In the genomic region with DNA sequence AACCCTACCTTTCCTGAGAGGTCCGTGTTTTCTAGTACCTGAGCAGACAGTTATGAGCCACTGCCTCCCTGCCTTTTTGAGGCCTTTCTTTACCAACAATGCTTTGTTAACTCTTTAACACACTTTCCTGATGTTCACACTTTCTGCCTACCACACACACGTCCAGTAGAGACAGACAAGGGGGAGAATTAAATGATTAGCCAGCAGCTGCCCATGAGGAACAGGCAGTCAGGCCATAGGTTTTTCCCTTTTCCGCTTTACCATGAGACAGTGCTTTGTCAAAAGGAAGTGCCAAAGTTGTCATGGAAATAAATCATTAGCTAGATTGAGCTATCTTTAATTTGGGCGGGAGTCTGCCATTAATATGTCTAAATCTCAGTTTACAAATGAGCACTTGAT, we compare ENCODE assay signal across 15 cellular contexts.
DNase-seq lines count a peak whose midpoint lies in the region; ATAC-seq lines count a peak whose summit lies in the region.
"Had no signal": no experiment of that assay in that cellular context is flagged by ENCODE, and none has a peak within 500 bp of the region (broad histone marks: within the 10 kb centered on the region; RNA-seq: fewer than 3 reads in every experiment).

No MANE protein-coding gene starts in this region.

- H3K27me3 Mint-ChIP-seq in activated T-cell treated with anti-CD3 and anti-CD28 coated beads, Interleukin-2, amount 50 U/mL, for 4 hours (ENCODE audit: low read depth): no peaks in the 10 kb centered on the region
- no peaks in the 10 kb centered on the region for H3K27me3 Mint-ChIP-seq in stimulated activated naive CD8-positive, alpha-beta T cell treated with anti-CD3 and anti-CD28 coated beads, Interleukin-15, amount 100 ng/mL, for 72 hours

- peak overlapping the region; percentile 61 for H3K4me3 Mint-ChIP-seq in activated T-cell treated with anti-CD3 and anti-CD28 coated beads, Interleukin-2, amount 50 U/mL, for 4 hours
- peak overlapping the region; percentile 79 to 82 for H3K4me3 Mint-ChIP-seq in stimulated activated naive CD8-positive, alpha-beta T cell treated with anti-CD3 and anti-CD28 coated beads, Interleukin-15, amount 100 ng/mL, for 72 hours

- H3K4me1 Mint-ChIP-seq in activated T-cell treated with anti-CD3 and anti-CD28 coated beads, Interleukin-2, amount 50 U/mL, for 4 hours (ENCODE audit: low read depth): peaks cover 73% of the 10 kb centered on the region
- peaks cover 96% of the 10 kb centered on the region for H3K4me1 Mint-ChIP-seq in stimulated activated naive CD8-positive, alpha-beta T cell treated with anti-CD3 and anti-CD28 coated beads, Interleukin-15, amount 100 ng/mL, for 72 hours

- peaks cover 5% of the 10 kb centered on the region for H3K36me3 Mint-ChIP-seq in activated T-cell treated with anti-CD3 and anti-CD28 coated beads, Interleukin-2, amount 50 U/mL, for 4 hours (ENCODE audit: insufficient read depth)
- peaks cover 7 to 9% of the 10 kb centered on the region in 2 donors for H3K36me3 Mint-ChIP-seq in activated naive CD4-positive, alpha-beta T cell treated with anti-CD3 and anti-CD28 coated beads, Interleukin-2, amount 50 U/mL, for 72 hours

- ATAC-seq in activated T-cell treated with anti-CD3 and anti-CD28 coated beads, Interleukin-2, amount 50 U/mL, for 4 hours: no peak
- no peak for ATAC-seq in activated naive CD4-positive, alpha-beta T cell treated with anti-CD3 and anti-CD28 coated beads, Interleukin-2, amount 50 U/mL, for 72 hours
- ATAC-seq in stimulated activated naive CD8-positive, alpha-beta T cell treated with anti-CD3 and anti-CD28 coated beads, Interleukin-15, amount 100 ng/mL, for 72 hours: no peak
- no peak for ATAC-seq in GM21786 (IDR thresholded peaks at IDR 0.05; ENCODE audit: unreplicated experiment)
- no peak for ATAC-seq in GM21619 (IDR thresholded peaks at IDR 0.05; ENCODE audit: unreplicated experiment)

- no peaks in the 10 kb centered on the region for H3K9me3 Mint-ChIP-seq in activated T-cell treated with anti-CD3 and anti-CD28 coated beads, Interleukin-2, amount 50 U/mL, for 4 hours
- H3K9me3 Mint-ChIP-seq in activated naive CD4-positive, alpha-beta T cell treated with anti-CD3 and anti-CD28 coated beads, Interleukin-2, amount 50 U/mL, for 72 hours: peaks cover 0 to 1% of the 10 kb centered on the region in 2 donors
- H3K9me3 Mint-ChIP-seq in stimulated activated naive CD8-positive, alpha-beta T cell treated with anti-CD3 and anti-CD28 coated beads, Interleukin-15, amount 100 ng/mL, for 72 hours: no peaks in the 10 kb centered on the region

- DNase-seq in activated T-cell treated with anti-CD3 and anti-CD28 coated beads, Interleukin-2, amount 50 U/mL, for 4 hours: no peak
- no peak for DNase-seq in activated T-cell treated with anti-CD3 and anti-CD28 coated beads, Interleukin-2, amount 50 U/mL, for 48 hours
- no peak for DNase-seq in activated naive CD4-positive, alpha-beta T cell treated with anti-CD3 and anti-CD28 coated beads, Interleukin-2, amount 50 U/mL, for 72 hours (ENCODE audit: low spot score in 2 of 2)
- DNase-seq in glomerular visceral epithelial cell (ENCODE audit: extremely low spot score): peak; percentile 16
- no peak for DNase-seq in stimulated activated naive CD8-positive, alpha-beta T cell treated with anti-CD3 and anti-CD28 coated beads, Interleukin-15, amount 100 ng/mL, for 72 hours
- DNase-seq in globus pallidus (ENCODE audit: low spot score): no peak
- DNase-seq: brain microvascular endothelial cell; erythroblast; GM23248; mesenchymal stem cell; NCI-H2171 treated with DMSO at 0.1 percent for 48 hours; OCI-M1; stimulated activated CD4-positive, alpha-beta T cell treated with anti-CD3 and anti-CD28 coated beads, Interleukin-1b, Interleukin-23, amount 100 ng/mL, for 48 hours had no signal

- peak overlapping the region; percentile 95 to 100 for H3K27ac Mint-ChIP-seq in activated naive CD4-positive, alpha-beta T cell treated with anti-CD3 and anti-CD28 coated beads, Interleukin-2, amount 50 U/mL, for 72 hours
- H3K27ac Mint-ChIP-seq in stimulated activated naive CD8-positive, alpha-beta T cell treated with anti-CD3 and anti-CD28 coated beads, Interleukin-15, amount 100 ng/mL, for 72 hours: peak overlapping the region; percentile 94 to 96
